In the genomic region with DNA sequence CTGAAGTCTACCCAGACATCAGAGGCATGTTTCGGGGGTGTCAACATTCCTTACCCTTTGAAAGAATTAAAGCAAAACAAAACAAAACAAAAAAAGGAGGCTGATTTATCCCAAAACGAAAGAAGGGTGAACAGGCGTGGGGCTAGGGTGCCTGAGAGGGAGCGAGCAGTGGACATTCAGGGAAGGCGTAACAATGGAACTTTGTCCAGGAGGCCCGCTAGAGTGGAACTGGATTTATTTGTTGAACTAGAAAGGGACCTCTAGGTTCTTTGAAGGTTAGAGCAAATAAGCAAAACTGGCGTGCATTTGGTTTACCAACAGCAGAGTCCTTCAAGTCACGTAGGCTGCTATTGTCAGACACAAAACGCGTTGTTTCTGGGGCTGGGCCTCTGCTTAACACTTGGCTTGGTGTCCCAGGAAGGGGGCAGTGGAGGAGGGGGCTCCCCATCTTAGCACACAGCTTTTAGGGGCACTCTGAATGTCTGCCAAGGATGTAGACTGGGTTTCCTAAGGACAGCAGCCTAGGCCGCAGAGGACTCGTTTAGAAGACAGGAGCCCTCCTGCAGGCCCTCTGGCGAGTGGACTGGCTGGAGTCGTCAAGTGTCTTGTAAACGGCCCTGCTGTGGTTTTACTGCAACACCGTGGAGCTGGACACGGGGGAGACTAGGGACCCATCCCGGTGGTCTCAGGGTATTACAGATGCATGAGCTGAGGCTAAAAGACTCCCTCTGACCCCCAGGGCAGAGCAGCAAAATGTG, we compare ENCODE assay signal across 9 cellular contexts.
DNase-seq lines count a peak whose midpoint lies in the region; ATAC-seq and TF ChIP-seq lines count a peak whose summit lies in the region.
"Had no signal": no experiment of that assay in that cellular context is flagged by ENCODE, and none has a peak within 500 bp of the region (broad histone marks: within the 10 kb centered on the region; RNA-seq: fewer than 3 reads in every experiment).

No MANE protein-coding gene starts in this region.

- H2BK12ac ChIP-seq in mesenchymal stem cell (ENCODE audit: low read length in 2 of 2) = peak overlapping the region in 1 of 2 experiments; percentile 80

- no peak for TF ChIP-seq POLR2A in transverse colon (IDR thresholded peaks at IDR 0.05)

- H3K27me3 ChIP-seq in mammary epithelial cell (ENCODE audit: insufficient read depth, low read length) (no peaks in the 10 kb centered on the region), mesenchymal stem cell (ENCODE audit: control insufficient read depth in 1 of 2, insufficient read depth in 1 of 2, low read length in 2 of 2) (peaks cover 0 to 16% of the 10 kb centered on the region in 2 experiments), transverse colon (no peaks in the 10 kb centered on the region)

- H3K4me1 Mint-ChIP-seq in activated CD4-positive, alpha-beta T cell treated with anti-CD3 and anti-CD28 coated beads, Interleukin-2, amount 10 ng/mL, durations not matched to agents 24 days and 14 days = peaks cover 10% of the 10 kb centered on the region

- H3K14ac ChIP-seq in mesenchymal stem cell (ENCODE audit: low read length in 2 of 2) = peak overlapping the region in 1 of 2 experiments; percentile 45

- H3K4me1 ChIP-seq in mammary epithelial cell (ENCODE audit: insufficient read depth, low read length) (peaks cover 20% of the 10 kb centered on the region), mesenchymal stem cell (ENCODE audit: control insufficient read depth, insufficient read depth, low read depth, low read length) (peaks cover 2% of the 10 kb centered on the region), transverse colon (peaks cover 0 to 19% (median 6%) of the 10 kb centered on the region in 4 donors)

- TF ChIP-seq CTCF in mammary epithelial cell (conservative IDR thresholded peaks at IDR 0.05 in 1 of 2, IDR thresholded peaks at IDR 0.05 in 1 of 2; ENCODE audit: extremely low read depth in 1 of 2, insufficient read depth in 1 of 2, low read depth in 1 of 2, low read length in 2 of 2) = no peak
- TF ChIP-seq CTCF in transverse colon (IDR thresholded peaks at IDR 0.05) = no peak

- H3K36me3 ChIP-seq in mammary epithelial cell (ENCODE audit: insufficient read depth, low read length) (no peaks in the 10 kb centered on the region), mesenchymal stem cell (ENCODE audit: control insufficient read depth in 1 of 2, insufficient read depth in 2 of 2, low read depth in 1 of 2, low read length in 2 of 2) (no peaks in the 10 kb centered on the region), transverse colon (no peaks in the 10 kb centered on the region)

- H3K27ac ChIP-seq in mammary epithelial cell (ENCODE audit: insufficient read depth, low read depth, low read length) = peak overlapping the region; percentile 58
- H3K27ac ChIP-seq in mesenchymal stem cell (ENCODE audit: low read length, poor library complexity, severe bottlenecking) = no peak overlapping the region
- H3K27ac ChIP-seq in transverse colon = peak overlapping the region; percentile 77 to 91 (median 82)

- no peak overlapping the region for H2BK5ac ChIP-seq in mesenchymal stem cell (ENCODE audit: low read depth, low read length, poor library complexity, severe bottlenecking)

- BruUV-seq in mammary epithelial cell (replicated peaks; lab: Mats Ljungman, UMichigan) = no TSS peak

- CTCF ChIA-PET in mammary epithelial cell (lab: Charles Lee; ENCODE audit: low non-redundant PET) = no interaction called here

- no peaks in the 10 kb centered on the region for H4K20me1 ChIP-seq in mammary epithelial cell (ENCODE audit: insufficient read depth, low read length)

- H3K4me3 ChIP-seq in mammary epithelial cell (replicated peaks in 1 of 3; ENCODE audit: insufficient read depth in 1 of 3, low read depth in 2 of 3, low read length in 3 of 3) (peak overlapping the region in 2 of 3 experiments; percentile 18 to 59), mesenchymal stem cell (ENCODE audit: insufficient read depth in 1 of 2, low read depth in 1 of 2, low read length in 2 of 2) (peak overlapping the region in 1 of 2 experiments; percentile 55), transverse colon (peak overlapping the region in 1 of 4 donors; percentile 44)

- H3K4ac ChIP-seq in mesenchymal stem cell (ENCODE audit: low read depth in 1 of 2, low read length in 2 of 2) = peak overlapping the region in 1 of 2 experiments; percentile 59

- no peak overlapping the region for H2AK5ac ChIP-seq in mesenchymal stem cell (ENCODE audit: low read length, severe bottlenecking)

- H3K18ac ChIP-seq in mesenchymal stem cell (ENCODE audit: low read depth in 1 of 2, low read length in 2 of 2) = peak overlapping the region; percentile 10 to 80

- peaks cover 17% of the 10 kb centered on the region for H3K27me3 Mint-ChIP-seq in activated CD4-positive, alpha-beta T cell treated with anti-CD3 and anti-CD28 coated beads, Interleukin-2, amount 10 ng/mL, durations not matched to agents 24 days and 14 days
- H3K27me3 Mint-ChIP-seq: memory B cell had no signal

- no peak overlapping the region for H3K23ac ChIP-seq in mesenchymal stem cell (ENCODE audit: low read length in 2 of 2)

- no peaks in the 10 kb centered on the region for H3K79me1 ChIP-seq in mesenchymal stem cell (replicated peaks; ENCODE audit: low read length, poor library complexity, severe bottlenecking)

- 37% methylated on average over 17 of the region's 18 CpGs for WGBS in mammary epithelial cell (ENCODE audit: low coverage, missing lambda C conversion rate)
- WGBS in mesenchymal stem cell = 78% methylated on average over 18 of the region's 18 CpGs
- 73 to 80% methylated on average over 1 to 18 of the region's 18 CpGs for WGBS in transverse colon (ENCODE audit: low coverage in 1 of 2), 2 donors

- H3K9me3 Mint-ChIP-seq in activated CD4-positive, alpha-beta T cell treated with anti-CD3 and anti-CD28 coated beads, Interleukin-2, amount 10 ng/mL, durations not matched to agents 24 days and 14 days = no peaks in the 10 kb centered on the region
- H3K9me3 Mint-ChIP-seq: memory B cell had no signal

- DNase-seq in activated CD4-positive, alpha-beta T cell treated with anti-CD3 and anti-CD28 coated beads, Interleukin-2, amount 10 ng/mL, durations not matched to agents 24 days and 14 days = no peak
- DNase-seq in activated CD4-positive, alpha-beta T cell treated with anti-CD3 and anti-CD28 coated beads, Interleukin-2, amount 50 U/mL, for 48 hours = no peak
- DNase-seq in mammary epithelial cell = no peak
- DNase-seq in mesenchymal stem cell = no peak
- DNase-seq in transverse colon = no peak
- no peak for DNase-seq in A172 (ENCODE audit: low spot score)

- no peak for ATAC-seq in GM18498 (IDR thresholded peaks at IDR 0.05; ENCODE audit: unreplicated experiment)
- ATAC-seq in GM18520 (IDR thresholded peaks at IDR 0.05; ENCODE audit: unreplicated experiment) = no peak

- H2BK15ac ChIP-seq in mesenchymal stem cell (ENCODE audit: low read depth, poor library complexity, severe bottlenecking) = no peak overlapping the region

- in situ Hi-C loops in mammary epithelial cell (cut with MboI; ENCODE audit: low sequenced_read_pairs in 2 of 2) (loop anchor here (5.0 to 10.0 kb wide), 5 partner anchors 438 to 851 kb away; no protein-coding TSS in a partner anchor), transverse colon (cut with MboI; ENCODE audit: low pct_ligation_motif_present in 1 of 4, low pct_unique_long_range_greater_than_20kb in 1 of 4, low sequenced_read_pairs in 3 of 4) (loop anchor here (10.0 to 25.0 kb wide), 6 partner anchors 448 to 856 kb away; no protein-coding TSS in a partner anchor)

- no peak for TF ChIP-seq EP300 in transverse colon (IDR thresholded peaks at IDR 0.05; ENCODE audit: low read depth)

- intact Hi-C loops in activated CD4-positive, alpha-beta T cell treated with anti-CD3 and anti-CD28 coated beads, Interleukin-2, amount 10 ng/mL, durations not matched to agents 24 days and 14 days (cut with micrococcal nuclease) = loop anchor here (1.0 kb wide), 2 partner anchors 546 to 849 kb away; no protein-coding TSS in a partner anchor
- intact Hi-C loops in mammary epithelial cell (cut with micrococcal nuclease) (loop anchor here (1.0 to 10.0 kb wide), 6 partner anchors 216 to 638 kb away; no protein-coding TSS in a partner anchor), transverse colon (cut with DNase I; ENCODE audit: low total_unique reads) (loop anchor here (5.0 to 10.0 kb wide), 2 partner anchors 546 to 848 kb away; no protein-coding TSS in a partner anchor)

- no peaks in the 10 kb centered on the region for H3K79me2 ChIP-seq in mammary epithelial cell (ENCODE audit: insufficient read depth, low read length)

- peak overlapping the region; percentile 46 for H4K8ac ChIP-seq in mesenchymal stem cell (ENCODE audit: low read length)

- no peaks in the 10 kb centered on the region for H3K36me3 Mint-ChIP-seq in activated CD4-positive, alpha-beta T cell treated with anti-CD3 and anti-CD28 coated beads, Interleukin-2, amount 10 ng/mL, durations not matched to agents 24 days and 14 days (ENCODE audit: low read depth)
- H3K36me3 Mint-ChIP-seq: memory B cell had no signal

- H3K9me3 ChIP-seq in mammary epithelial cell (replicated peaks; ENCODE audit: insufficient read depth, low read length) (no peaks in the 10 kb centered on the region), mesenchymal stem cell (ENCODE audit: control insufficient read depth, low read length) (no peaks in the 10 kb centered on the region), transverse colon (no peaks in the 10 kb centered on the region)

- no peak overlapping the region for H4K91ac ChIP-seq in mesenchymal stem cell (ENCODE audit: low read length)

- H3K4me2 ChIP-seq in mammary epithelial cell (ENCODE audit: insufficient read depth, low read depth, low read length) (peak overlapping the region; percentile 95), mesenchymal stem cell (ENCODE audit: low read length, poor library complexity, severe bottlenecking) (peak overlapping the region; percentile 93)

- H2AFZ ChIP-seq in mammary epithelial cell (ENCODE audit: low read depth, low read length) = peak overlapping the region; percentile 93
- H2AFZ ChIP-seq in mesenchymal stem cell (ENCODE audit: low read depth, low read length) = no peak overlapping the region

- peak overlapping the region; percentile 66 for H2BK120ac ChIP-seq in mesenchymal stem cell (ENCODE audit: low read depth, low read length)

- no peak overlapping the region for H3K27ac Mint-ChIP-seq in activated CD4-positive, alpha-beta T cell treated with anti-CD3 and anti-CD28 coated beads, Interleukin-2, amount 10 ng/mL, durations not matched to agents 24 days and 14 days
- H3K27ac Mint-ChIP-seq: memory B cell had no signal

- dilution Hi-C loops in mammary epithelial cell (cut with HindIII; ENCODE audit: low sequenced_read_pairs) = no loop called here

- peak overlapping the region; percentile 78 for H3K4me3 Mint-ChIP-seq in activated CD4-positive, alpha-beta T cell treated with anti-CD3 and anti-CD28 coated beads, Interleukin-2, amount 10 ng/mL, durations not matched to agents 24 days and 14 days

- H3K9ac ChIP-seq in mammary epithelial cell (ENCODE audit: insufficient read depth, low read length) (peak overlapping the region; percentile 45), mesenchymal stem cell (ENCODE audit: low read length) (peak overlapping the region; percentile 98)
